In genomic region chr6:108782231-108783041, GRCh38 we compare ENCODE assay signal across 8 cellular contexts.
DNase-seq lines count a peak whose midpoint lies in the region; ATAC-seq and TF ChIP-seq lines count a peak whose summit lies in the region.

No MANE protein-coding gene starts in this region.

- CTCF ChIA-PET in PC-3 (lab: Charles Lee): interaction anchor here (0.6 kb wide), 1 partner anchor 13 kb away, joined by 4 read pairs; no protein-coding TSS in a partner anchor

- no peaks in the 10 kb centered on the region for H3F3A ChIP-seq in PC-3 (ENCODE audit: low read length, unreplicated experiment)

- H3K4me1 Mint-ChIP-seq in activated T-cell treated with anti-CD3 and anti-CD28 coated beads, Interleukin-2, amount 50 U/mL, for 4 hours (ENCODE audit: low read depth): peaks cover 11% of the 10 kb centered on the region

- TF ChIP-seq POLR2A in esophagus squamous epithelium (IDR thresholded peaks at IDR 0.05): no peak

- H2AFZ ChIP-seq in PC-3 (ENCODE audit: low read length): peak overlapping the region; percentile 79

- BruUV-seq in PC-3 (replicated peaks; lab: Mats Ljungman, UMichigan): no TSS peak

- 2% methylated on average over 19 to 21 of the region's 21 CpGs for WGBS in esophagus squamous epithelium, 2 donors

- TF ChIP-seq CTCF in PC-3 (conservative IDR thresholded peaks at IDR 0.05; ENCODE audit: low read depth, low read length): peak; percentile 78
- peak; percentile 68 to 86 (median 80) for TF ChIP-seq CTCF in esophagus squamous epithelium (IDR thresholded peaks at IDR 0.05)

- no peaks in the 10 kb centered on the region for H3K9me2 ChIP-seq in PC-3 (replicated peaks; ENCODE audit: low read length)

- H3K4me1 ChIP-seq in PC-3 (ENCODE audit: insufficient read depth, low read length) (peaks cover 20% of the 10 kb centered on the region), esophagus squamous epithelium (peaks cover 0 to 21% (median 5%) of the 10 kb centered on the region in 3 donors), muscle layer of duodenum (ENCODE audit: control insufficient read depth in 1 of 2, insufficient read depth in 2 of 2, low read length in 2 of 2) (peaks cover 0 to 4% of the 10 kb centered on the region in 2 donors)

- peak; percentile 89 for ATAC-seq in PC-3
- peak; percentile 99 for ATAC-seq in activated T-cell treated with anti-CD3 and anti-CD28 coated beads, Interleukin-2, amount 50 U/mL, for 4 hours
- no peak for ATAC-seq in GM19035 (IDR thresholded peaks at IDR 0.05; ENCODE audit: unreplicated experiment)

- H3K27ac ChIP-seq in PC-3 (ENCODE audit: low read length) (peak overlapping the region; percentile 90), esophagus squamous epithelium (peak overlapping the region in 3 of 4 donors; percentile 18 to 67 (median 62)), muscle layer of duodenum (ENCODE audit: low read length) (peak overlapping the region; percentile 47)

- H3K27me3 ChIP-seq in PC-3 (ENCODE audit: low read length) (no peaks in the 10 kb centered on the region), esophagus squamous epithelium (no peaks in the 10 kb centered on the region), muscle layer of duodenum (ENCODE audit: low read depth, low read length) (no peaks in the 10 kb centered on the region)

- H3K9ac ChIP-seq in PC-3 (ENCODE audit: low read length): peak overlapping the region; percentile 78

- H3K9me3 ChIP-seq in PC-3 (ENCODE audit: low read length): no peaks in the 10 kb centered on the region
- no peaks in the 10 kb centered on the region for H3K9me3 ChIP-seq in esophagus squamous epithelium
- no peaks in the 10 kb centered on the region for H3K9me3 ChIP-seq in muscle layer of duodenum (ENCODE audit: control insufficient read depth in 1 of 2, low read length in 2 of 2)

- peak overlapping the region; percentile 72 for H3K4me3 Mint-ChIP-seq in activated T-cell treated with anti-CD3 and anti-CD28 coated beads, Interleukin-2, amount 50 U/mL, for 4 hours

- DNase-seq in GM04504 (ENCODE audit: low read depth) (peak; percentile 53), HS-5 (ENCODE audit: low read depth) (peak; percentile 69), PC-3 (peak; percentile 92), esophagus squamous epithelium (lab: John Stamatoyannopoulos, UW) (no peak)
- DNase-seq in activated T-cell treated with anti-CD3 and anti-CD28 coated beads, Interleukin-2, amount 50 U/mL, for 4 hours: peak; percentile 77
- DNase-seq in stimulated activated CD8-positive, alpha-beta memory T cell treated with anti-CD3 and anti-CD28 coated beads, Interleukin-4, amount 100 ng/mL, for 48 hours: peak; percentile 85

- no peaks in the 10 kb centered on the region for H4K20me1 ChIP-seq in PC-3 (ENCODE audit: low read length)

- POLR2A ChIA-PET in PC-3 (lab: Charles Lee; ENCODE audit: unreplicated experiment): no interaction called here

- H3K4me2 ChIP-seq in PC-3 (ENCODE audit: low read length): peak overlapping the region; percentile 92

- no peaks in the 10 kb centered on the region for H3K27me3 Mint-ChIP-seq in activated T-cell treated with anti-CD3 and anti-CD28 coated beads, Interleukin-2, amount 50 U/mL, for 4 hours (ENCODE audit: low read depth)

- intact Hi-C loops in PC-3 (cut with micrococcal nuclease) (loop anchor here (1.0 to 5.0 kb wide), 8 partner anchors 46 to 291 kb away; no protein-coding TSS in a partner anchor), esophagus squamous epithelium (cut with DNase I) (loop anchor here (5.0 kb wide), 1 partner anchor 240 kb away; no protein-coding TSS in a partner anchor)

- H3K36me3 ChIP-seq in PC-3 (ENCODE audit: low read depth, low read length) (no peaks in the 10 kb centered on the region), esophagus squamous epithelium (no peaks in the 10 kb centered on the region), muscle layer of duodenum (ENCODE audit: control insufficient read depth in 1 of 2, insufficient read depth in 2 of 2, low read length in 2 of 2) (no peaks in the 10 kb centered on the region)

- H3K9me3 Mint-ChIP-seq in activated T-cell treated with anti-CD3 and anti-CD28 coated beads, Interleukin-2, amount 50 U/mL, for 4 hours: no peaks in the 10 kb centered on the region

- no peaks in the 10 kb centered on the region for H3K36me3 Mint-ChIP-seq in activated T-cell treated with anti-CD3 and anti-CD28 coated beads, Interleukin-2, amount 50 U/mL, for 4 hours (ENCODE audit: insufficient read depth)

- H3K4me3 ChIP-seq in PC-3 (ENCODE audit: low read length) (peak overlapping the region; percentile 72), esophagus squamous epithelium (peak overlapping the region; percentile 31 to 64 (median 52)), muscle layer of duodenum (ENCODE audit: low read depth in 1 of 2, low read length in 2 of 2) (peak overlapping the region; percentile 66 to 77)

- no peaks in the 10 kb centered on the region for H3K79me2 ChIP-seq in PC-3 (ENCODE audit: low read length)
